ENCODE assay signal across 18 cellular contexts in genomic region chr11:43396617-43397016, GRCh38. TPM values are rescaled to one million over a fixed set of nuclear protein-coding genes. Genes with fewer than 3 reads are reported as not detected.
DNase-seq lines count a peak whose midpoint lies in the region; ATAC-seq and TF ChIP-seq lines count a peak whose summit lies in the region.
"Had no signal": no experiment of that assay in that cellular context is flagged by ENCODE, and none has a peak within 500 bp of the region (broad histone marks: within the 10 kb centered on the region; RNA-seq: fewer than 3 reads in every experiment).

No MANE protein-coding gene starts in this region.

- no peak overlapping the region for H3K4me3 ChIP-seq in mammary epithelial cell (replicated peaks in 1 of 3; ENCODE audit: insufficient read depth in 1 of 3, low read depth in 2 of 3, low read length in 3 of 3)

- peaks cover 76% of the 10 kb centered on the region for H3K36me3 Mint-ChIP-seq in nephron progenitor cell (ENCODE audit: low read depth)
- peaks cover 93% of the 10 kb centered on the region for H3K36me3 Mint-ChIP-seq in CD4-positive, alpha-beta T cell (ENCODE audit: low read depth)

- H3K9ac ChIP-seq in mammary epithelial cell (ENCODE audit: insufficient read depth, low read length), result no peak overlapping the region

- 71% methylated on average over 3 of the region's 3 CpGs for WGBS in mammary epithelial cell (ENCODE audit: low coverage, missing lambda C conversion rate)

- H3K9me3 Mint-ChIP-seq in nephron progenitor cell, result no peaks in the 10 kb centered on the region
- H3K9me3 Mint-ChIP-seq in CD4-positive, alpha-beta T cell, result no peaks in the 10 kb centered on the region
- H3K9me3 Mint-ChIP-seq: CD4-positive, CD25-positive, alpha-beta regulatory T cell; IgD-negative memory B cell had no signal

- H4K20me1 ChIP-seq in mammary epithelial cell (ENCODE audit: insufficient read depth, low read length), result no peaks in the 10 kb centered on the region

- ATAC-seq in CD4-positive, alpha-beta T cell (ENCODE audit: poor library complexity), result no peak
- ATAC-seq in GM18502 (IDR thresholded peaks at IDR 0.05; ENCODE audit: poor library complexity, unreplicated experiment), result no peak

- H3K9me3 ChIP-seq in mammary epithelial cell (replicated peaks; ENCODE audit: insufficient read depth, low read length), result no peaks in the 10 kb centered on the region
- H3K9me3 ChIP-seq in CD4-positive, alpha-beta T cell (ENCODE audit: control insufficient read depth, low read length), result no peaks in the 10 kb centered on the region

- DNase-seq in DMS53 (lab: John Stamatoyannopoulos, UW), result peak; percentile 6
- DNase-seq in DMS53 treated with DMSO at 0.1 percent for 48 hours (lab: John Stamatoyannopoulos, UW; ENCODE audit: unreplicated experiment), result no peak
- peak; percentile 28 to 80 for DNase-seq in T47D (ENCODE audit: low read depth in 1 of 2, low spot score in 1 of 2)
- no peak for DNase-seq in mammary epithelial cell
- DNase-seq in iPS-NIHi11 (ENCODE audit: low spot score), result peak; percentile 13
- no peak for DNase-seq in nephron progenitor cell
- no peak for DNase-seq in CD4-positive, alpha-beta T cell
- DNase-seq: CD4-positive, CD25-positive, alpha-beta regulatory T cell; H7; NCI-H1105; NCI-H1694; NCI-H2107; NCI-H345; NCI-H526 had no signal

- in situ Hi-C loops in T47D (cut with HindIII; ENCODE audit: low pct_unique_long_range_greater_than_20kb, low sequenced_read_pairs) (no loop called here), mammary epithelial cell (cut with MboI; ENCODE audit: low sequenced_read_pairs in 2 of 2) (no loop called here)

- H3K4me1 ChIP-seq in mammary epithelial cell (ENCODE audit: insufficient read depth, low read length), result no peaks in the 10 kb centered on the region

- dilution Hi-C loops in mammary epithelial cell (cut with HindIII; ENCODE audit: low sequenced_read_pairs), result no loop called here

- TF ChIP-seq CTCF in mammary epithelial cell (conservative IDR thresholded peaks at IDR 0.05 in 1 of 2, IDR thresholded peaks at IDR 0.05 in 1 of 2; ENCODE audit: extremely low read depth in 1 of 2, insufficient read depth in 1 of 2, low read depth in 1 of 2, low read length in 2 of 2), result no peak
- TF ChIP-seq CTCF in nephron progenitor cell (IDR thresholded peaks at IDR 0.05), result no peak
- no peak for TF ChIP-seq CTCF in CD4-positive, alpha-beta T cell (IDR thresholded peaks at IDR 0.05)

- no peaks in the 10 kb centered on the region for H3K79me2 ChIP-seq in mammary epithelial cell (ENCODE audit: insufficient read depth, low read length)

- CTCF ChIA-PET in mammary epithelial cell (lab: Charles Lee; ENCODE audit: low non-redundant PET), result no interaction called here
- CTCF ChIA-PET in CD4-positive, alpha-beta T cell (lab: Charles Lee), result interaction anchor here (0.7 to 1.5 kb wide), 2 partner anchors 20 to 23 kb away, joined by 3 read pairs; no protein-coding TSS in a partner anchor

- H3K27me3 ChIP-seq in mammary epithelial cell (ENCODE audit: insufficient read depth, low read length), result no peaks in the 10 kb centered on the region
- H3K27me3 ChIP-seq in CD4-positive, alpha-beta T cell (ENCODE audit: control insufficient read depth, insufficient read depth, low read length), result no peaks in the 10 kb centered on the region

- POLR2A ChIA-PET in CD4-positive, alpha-beta T cell (lab: Charles Lee), result interaction anchor here (1.0 kb wide), 1 partner anchor 37 kb away, joined by 3 read pairs; no protein-coding TSS in a partner anchor

- no peak overlapping the region for H3K27ac Mint-ChIP-seq in nephron progenitor cell
- no peak overlapping the region for H3K27ac Mint-ChIP-seq in CD4-positive, alpha-beta T cell
- H3K27ac Mint-ChIP-seq: B cell; CD4-positive, CD25-positive, alpha-beta regulatory T cell; IgD-negative memory B cell had no signal

- H3K4me1 Mint-ChIP-seq in nephron progenitor cell, result no peaks in the 10 kb centered on the region
- H3K4me1 Mint-ChIP-seq in CD4-positive, alpha-beta T cell (ENCODE audit: low read depth), result peaks cover 16% of the 10 kb centered on the region
- H3K4me1 Mint-ChIP-seq: B cell had no signal

- intact Hi-C loops in mammary epithelial cell (cut with micrococcal nuclease), result no loop called here
- intact Hi-C loops in CD4-positive, alpha-beta T cell (cut with DNase I, micrococcal nuclease), result loop anchor here in 1 of 2 experiments (2.0 kb wide), 1 partner anchor 64 kb away; no protein-coding TSS in a partner anchor

- no peak overlapping the region for H2AFZ ChIP-seq in mammary epithelial cell (ENCODE audit: low read depth, low read length)

- peaks cover 27% of the 10 kb centered on the region for H3K36me3 ChIP-seq in mammary epithelial cell (ENCODE audit: insufficient read depth, low read length)

- H3K4me3 Mint-ChIP-seq in nephron progenitor cell, result no peak overlapping the region
- H3K4me3 Mint-ChIP-seq in CD4-positive, alpha-beta T cell, result no peak overlapping the region
- H3K4me3 Mint-ChIP-seq: B cell, IgD-negative memory B cell had no signal

- no peak overlapping the region for H3K27ac ChIP-seq in mammary epithelial cell (ENCODE audit: insufficient read depth, low read depth, low read length)
- H3K27ac ChIP-seq in CD4-positive, alpha-beta T cell (ENCODE audit: low read depth, low read length), result no peak overlapping the region
- H3K27ac ChIP-seq: 22Rv1 had no signal

- no peak overlapping the region for H3K4me2 ChIP-seq in mammary epithelial cell (ENCODE audit: insufficient read depth, low read depth, low read length)

- no TSS peak for BruUV-seq in mammary epithelial cell (replicated peaks; lab: Mats Ljungman, UMichigan)

- H3K27me3 Mint-ChIP-seq in nephron progenitor cell (ENCODE audit: low read depth, poor library complexity), result no peaks in the 10 kb centered on the region
- H3K27me3 Mint-ChIP-seq in CD4-positive, alpha-beta T cell, result no peaks in the 10 kb centered on the region
- H3K27me3 Mint-ChIP-seq: B cell; CD4-positive, CD25-positive, alpha-beta regulatory T cell; IgD-negative memory B cell had no signal

RNA-seq across cellular contexts. Expression of gene TTC17, which starts 37.9 kb away (rescaled TPM):
- 10 to 100 TPM; 62.5 to 63.5 TPM for total RNA-seq in mammary epithelial cell
- 34.0 TPM for polyA plus RNA-seq in mammary epithelial cell
- 37.2 TPM for polyA minus RNA-seq in mammary epithelial cell
- total RNA-seq in CD4-positive, alpha-beta T cell, result 10 to 100 TPM; 72.9 to 77.3 TPM

Comparison
In these comparisons a context has a peak if more than half of its experiments do, and no peak if none do; other contexts are left out.
1. DNase-seq: peak in DMS53 (single experiment), T47D (2 of 2) and iPS-NIHi11 (single experiment); none in DMS53 treated with DMSO at 0.1 percent for 48 hours (single experiment), mammary epithelial cell (single experiment), nephron progenitor cell (single experiment) and CD4-positive, alpha-beta T cell (0 of 10).